Comparison of ENCODE assay signal across 1 cellular context in the genomic region with DNA sequence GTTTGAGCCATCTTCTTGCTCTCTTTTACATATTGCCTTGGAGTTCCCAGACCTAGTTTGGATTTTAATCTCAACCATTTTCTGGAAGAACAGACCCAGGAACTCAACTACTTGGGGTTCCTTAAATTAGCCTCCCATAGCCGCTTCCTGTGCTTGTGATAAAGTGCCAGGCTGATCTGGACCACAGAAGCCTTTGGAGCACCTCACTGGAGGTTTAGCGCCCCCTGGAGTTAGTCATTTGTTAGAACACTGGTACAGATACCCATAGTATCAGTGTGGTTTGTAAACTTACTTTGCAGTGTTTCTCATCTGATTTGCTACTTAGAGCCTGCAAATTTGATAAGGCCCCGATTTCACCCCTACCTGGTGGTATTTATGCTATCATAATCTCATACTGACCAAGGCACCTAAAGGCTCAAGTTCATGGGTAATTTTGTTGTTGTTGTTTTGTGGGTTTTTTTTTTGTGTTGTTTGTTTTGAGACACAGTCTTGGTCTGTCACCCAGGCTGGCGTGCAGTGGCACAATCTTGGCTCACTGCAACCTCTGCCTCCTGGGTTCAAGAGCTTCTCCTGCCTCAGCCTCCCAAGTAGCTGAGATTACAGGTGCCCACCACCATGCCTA.
TF ChIP-seq lines count a peak whose summit lies in the region.

No MANE protein-coding gene starts in this region.

TF ChIP-seq in H1, 55 proteins besides CTCF, POLR2A, EP300 and RAD21:
- TF ChIP-seq FOSL1 (IDR thresholded peaks at IDR 0.05; ENCODE audit: insufficient read depth, low read depth, low read length): no peak
- TF ChIP-seq JUND (IDR thresholded peaks at IDR 0.05; ENCODE audit: low read length): 0 out of 2 replicates have a peak, but pooled peaks have one; percentile 29
